22 cellular contexts compared by ENCODE assay signal in the genomic region with DNA sequence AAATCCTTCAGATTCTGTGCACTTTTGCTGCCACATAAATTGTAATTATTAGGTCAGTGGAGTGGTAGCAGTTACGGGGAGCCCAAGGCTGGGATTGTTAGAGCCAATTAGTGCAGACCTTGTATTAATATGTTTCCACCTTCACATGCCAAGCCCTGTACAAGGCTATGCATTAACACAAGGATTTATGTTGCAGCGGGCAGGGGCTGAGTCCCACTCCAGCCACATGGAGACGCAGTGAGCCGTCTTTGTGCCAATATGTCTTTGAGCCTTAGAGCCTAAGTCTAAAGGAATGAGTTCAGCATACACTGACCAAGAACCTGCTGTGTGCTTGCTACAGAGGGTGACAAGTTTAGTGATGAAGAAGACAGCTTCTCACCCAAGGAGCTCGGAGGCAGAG.
A peak's percentile ranks its signal among the peaks of the same experiment; 100 is the strongest.
DNase-seq lines count a peak whose midpoint lies in the region; ATAC-seq and TF ChIP-seq lines count a peak whose summit lies in the region.
"Had no signal": no experiment of that assay in that cellular context is flagged by ENCODE, and none has a peak within 500 bp of the region (broad histone marks: within the 10 kb centered on the region; RNA-seq: fewer than 3 reads in every experiment).

No MANE protein-coding gene starts in this region.

- H3K36me3 ChIP-seq in MM.1S (replicated peaks; ENCODE audit: insufficient read depth, low read length) (no peaks in the 10 kb centered on the region), osteoblast (ENCODE audit: insufficient read depth, low read length) (no peaks in the 10 kb centered on the region)
- H3K36me3 ChIP-seq: BE2C, SJSA1 had no signal

- H3K4me1 ChIP-seq in MM.1S (ENCODE audit: low read length) (peaks cover 16% of the 10 kb centered on the region), osteoblast (ENCODE audit: insufficient read depth, low read length) (no peaks in the 10 kb centered on the region)
- H3K4me1 ChIP-seq: A549, SJSA1 had no signal

- no peaks in the 10 kb centered on the region for H3F3A ChIP-seq in MM.1S (ENCODE audit: insufficient read depth, low read length)

- H3K27me3 ChIP-seq in MM.1S (replicated peaks; ENCODE audit: insufficient read depth, low read length), result no peaks in the 10 kb centered on the region
- H3K27me3 ChIP-seq in osteoblast (ENCODE audit: insufficient read depth, low read length), result no peaks in the 10 kb centered on the region
- H3K27me3 ChIP-seq: BE2C had no signal

- ATAC-seq in HG03439 (IDR thresholded peaks at IDR 0.05; ENCODE audit: unreplicated experiment), result no peak
- ATAC-seq: A549 had no signal

- H3K9ac ChIP-seq in MM.1S (ENCODE audit: low read length), result no peak overlapping the region
- H3K9ac ChIP-seq: GM23248 had no signal

- TF ChIP-seq CTCF in MM.1S (IDR thresholded peaks at IDR 0.05; ENCODE audit: low read length) (no peak), VCaP (conservative IDR thresholded peaks at IDR 0.05) (peak; percentile 37), osteoblast (IDR thresholded peaks at IDR 0.05; ENCODE audit: extremely low read depth, low read depth, low read length) (peak; percentile 17)

- H3K9me2 ChIP-seq in MM.1S (replicated peaks; ENCODE audit: insufficient read depth, low read length), result no peaks in the 10 kb centered on the region

- DNase-seq in AG20443 (ENCODE audit: low spot score) (peak; percentile 6), MM.1S (no peak), osteoblast (ENCODE audit: insufficient read length, low spot score, missing footprints) (no peak), DMS 273 treated with DMSO at 0.1 percent for 48 hours (lab: John Stamatoyannopoulos, UW) (no peak), C1 segment of cervical spinal cord (lab: John Stamatoyannopoulos, UW) (no peak)
- DNase-seq: BE2C; Calu3; GM23248; H7; NCI-H1092; NCI-H1417 treated with DMSO at 0.1 percent for 48 hours; NCI-H1694 treated with DMSO at 0.1 percent for 48 hours; NCI-H2107; NCI-H748 treated with DMSO at 0.1 percent for 48 hours; NK-92 treated with Interleukin-12 subunit alpha and Interleukin-12 subunit beta, amount 100 ng/mL, for 24 hours; PC-9; Right ventricle myocardium superior; RPMI8226 had no signal

- H3K9me3 ChIP-seq in MM.1S (replicated peaks; ENCODE audit: insufficient read depth, low read length) (no peaks in the 10 kb centered on the region), osteoblast (ENCODE audit: low read depth, low read length) (no peaks in the 10 kb centered on the region)
- H3K9me3 ChIP-seq: A549, BE2C, SJSA1 had no signal

- H2AFZ ChIP-seq in MM.1S (ENCODE audit: low read length), result no peak overlapping the region
- no peak overlapping the region for H2AFZ ChIP-seq in osteoblast (ENCODE audit: low read length)
- H2AFZ ChIP-seq: GM23248, PC-9 had no signal

- no peak overlapping the region for H3K27ac ChIP-seq in MM.1S (ENCODE audit: low read length)
- H3K27ac ChIP-seq in VCaP, result no peak overlapping the region
- H3K27ac ChIP-seq in osteoblast (ENCODE audit: low read depth, low read length), result no peak overlapping the region
- H3K27ac ChIP-seq: A549, GM23248, PC-9, SJSA1 had no signal

- H3K4me3 ChIP-seq in MM.1S (ENCODE audit: low read length) (no peak overlapping the region), osteoblast (ENCODE audit: insufficient read depth, low read length) (no peak overlapping the region)
- H3K4me3 ChIP-seq: A549, GM23248, PC-9, SJSA1 had no signal

- H4K20me1 ChIP-seq in MM.1S (ENCODE audit: insufficient read depth, low read length) (no peaks in the 10 kb centered on the region), osteoblast (ENCODE audit: insufficient read depth, low read length) (no peaks in the 10 kb centered on the region)

- H3K4me2 ChIP-seq in MM.1S (ENCODE audit: low read depth, low read length), result peak overlapping the region; percentile 41; the same call in 1 of the 2 replicates
- H3K4me2 ChIP-seq in osteoblast (ENCODE audit: insufficient read depth, low read length), result no peak overlapping the region
- H3K4me2 ChIP-seq: A549, PC-9 had no signal

- no peaks in the 10 kb centered on the region for H3K79me2 ChIP-seq in MM.1S (ENCODE audit: low read length)
- H3K79me2 ChIP-seq in osteoblast (ENCODE audit: insufficient read depth, low read length), result no peaks in the 10 kb centered on the region
